Comparison of ENCODE assay signal across 8 cellular contexts in genomic region chr22:39306456-39307361, GRCh38. TPM values are rescaled to one million over a fixed set of nuclear protein-coding genes. Genes with fewer than 3 reads are reported as not detected.
DNase-seq lines count a peak whose midpoint lies in the region; ATAC-seq and TF ChIP-seq lines count a peak whose summit lies in the region.

No MANE protein-coding gene starts in this region.

- H3K4me3 ChIP-seq in hepatocyte: no peak overlapping the region

- H3K4me1 Mint-ChIP-seq in stimulated activated naive CD8-positive, alpha-beta T cell treated with anti-CD3 and anti-CD28 coated beads, Interleukin-15, amount 100 ng/mL, for 72 hours: peaks cover 29% of the 10 kb centered on the region

- H4K20me1 ChIP-seq in hepatocyte (ENCODE audit: insufficient read depth, poor library complexity, severe bottlenecking): peaks cover 7% of the 10 kb centered on the region

- no peaks in the 10 kb centered on the region for H3K79me2 ChIP-seq in hepatocyte

- H3K4me1 ChIP-seq in hepatocyte (ENCODE audit: insufficient read depth): no peaks in the 10 kb centered on the region

- no peaks in the 10 kb centered on the region for H3K9me3 Mint-ChIP-seq in stimulated activated naive CD8-positive, alpha-beta T cell treated with anti-CD3 and anti-CD28 coated beads, Interleukin-15, amount 100 ng/mL, for 72 hours

- H3K27me3 Mint-ChIP-seq in stimulated activated naive CD8-positive, alpha-beta T cell treated with anti-CD3 and anti-CD28 coated beads, Interleukin-15, amount 100 ng/mL, for 72 hours: no peaks in the 10 kb centered on the region

- in situ Hi-C loops in G401 (cut with HindIII; ENCODE audit: low sequenced_read_pairs): no loop called here

- no peaks in the 10 kb centered on the region for H3K36me3 ChIP-seq in hepatocyte (replicated peaks; ENCODE audit: insufficient read depth, low read depth)

- H3K9me3 ChIP-seq in hepatocyte (ENCODE audit: low read depth): no peaks in the 10 kb centered on the region

- H3K4me3 Mint-ChIP-seq in stimulated activated naive CD8-positive, alpha-beta T cell treated with anti-CD3 and anti-CD28 coated beads, Interleukin-15, amount 100 ng/mL, for 72 hours: no peak overlapping the region

- WGBS in hepatocyte (ENCODE audit: low lambda C conversion rate, missing lambda C conversion rate): 88% methylated on average over 13 of the region's 14 CpGs

- ATAC-seq in stimulated activated naive CD8-positive, alpha-beta T cell treated with anti-CD3 and anti-CD28 coated beads, Interleukin-15, amount 100 ng/mL, for 72 hours: peak; percentile 64

- H3K27ac ChIP-seq in hepatocyte: no peak overlapping the region

- H3K27ac Mint-ChIP-seq in stimulated activated naive CD8-positive, alpha-beta T cell treated with anti-CD3 and anti-CD28 coated beads, Interleukin-15, amount 100 ng/mL, for 72 hours: no peak overlapping the region

- no peaks in the 10 kb centered on the region for H3K27me3 ChIP-seq in hepatocyte

- DNase-seq in G401 (ENCODE audit: low spot score) (peak; percentile 38), NCI-H69 (lab: John Stamatoyannopoulos, UW) (peak; percentile 49), hepatocyte (ENCODE audit: low spot score) (no peak), NOMO-1 (lab: John Stamatoyannopoulos, UW; ENCODE audit: unreplicated experiment in 2 of 2) (no peak), HuH-7.5 (ENCODE audit: low spot score) (no peak), GDM1 (lab: John Stamatoyannopoulos, UW) (no peak)
- peak; percentile 38 for DNase-seq in activated effector memory CD4-positive, alpha-beta T cell treated with Interleukin-2 at 50 U/mL for 16 hours
- peak; percentile 26 to 48 for DNase-seq in stimulated activated naive CD8-positive, alpha-beta T cell treated with anti-CD3 and anti-CD28 coated beads, Interleukin-15, amount 100 ng/mL, for 72 hours

- no peak overlapping the region for H3K4me2 ChIP-seq in hepatocyte

- H2AFZ ChIP-seq in hepatocyte: no peak overlapping the region

- peak; percentile 25 for TF ChIP-seq CTCF in hepatocyte (IDR thresholded peaks at IDR 0.05; ENCODE audit: poor library complexity)

- H3K9me2 ChIP-seq in hepatocyte (replicated peaks; ENCODE audit: insufficient read depth): no peaks in the 10 kb centered on the region

RNA-seq across cellular contexts. Expression of gene RPL3, which starts 12.7 kb away (rescaled TPM):
- 6,349 and 7,167 TPM in 2 replicates for total RNA-seq in G401 (2014; rRNA removed; shearing (Covaris generic))
- 2,461 and 2,819 TPM in 2 replicates for total RNA-seq in hepatocyte
- 1,044 and 1,068 TPM in 2 replicates for polyA plus RNA-seq in hepatocyte

RNA-seq across cellular contexts. Expression of gene SYNGR1, which starts 43.1 kb away (rescaled TPM):
- total RNA-seq in G401 (2014; rRNA removed; shearing (Covaris generic)): 48.0 and 67.0 TPM in 2 replicates
- total RNA-seq in hepatocyte: 15.8 and 23.1 TPM in 2 replicates
- polyA plus RNA-seq in hepatocyte: 58.8 and 92.7 TPM in 2 replicates

Comparison
In these comparisons a context has a peak if more than half of its experiments do, and no peak if none do; other contexts are left out.
1. DNase-seq: peak in G401 (single experiment), NCI-H69 (single experiment), activated effector memory CD4-positive, alpha-beta T cell treated with Interleukin-2 at 50 U/mL for 16 hours (single experiment) and stimulated activated naive CD8-positive, alpha-beta T cell treated with anti-CD3 and anti-CD28 coated beads, Interleukin-15, amount 100 ng/mL, for 72 hours (2 of 2); none in hepatocyte (single experiment), NOMO-1 (0 of 2), HuH-7.5 (single experiment) and GDM1 (single experiment).